In genomic region chr13:110642291-110642981, GRCh38 we compare ENCODE assay signal across 2 cellular contexts.
TF ChIP-seq lines count a peak whose summit lies in the region.

No MANE protein-coding gene starts in this region.

TF ChIP-seq in HepG2, 621 proteins besides CTCF, POLR2A, EP300 and RAD21:
- no peak for TF ChIP-seq ZBTB25 (CRISPR knock-in tag; IDR thresholded peaks at IDR 0.05)
- no peak for TF ChIP-seq HMG20B (CRISPR knock-in tag; conservative IDR thresholded peaks at IDR 0.05)
- no peak for TF ChIP-seq ZNF619 (CRISPR knock-in tag; IDR thresholded peaks at IDR 0.05)
- TF ChIP-seq AGO2 (optimal IDR thresholded peaks at IDR 0.05; ENCODE audit: low read depth, low read length), result peak; percentile 86
- no peak for TF ChIP-seq MEIS2 (CRISPR knock-in tag; IDR thresholded peaks at IDR 0.05)
- TF ChIP-seq ZKSCAN1 (IDR thresholded peaks at IDR 0.05; ENCODE audit: low read length), result no peak
- TF ChIP-seq RNF219 (CRISPR knock-in tag; IDR thresholded peaks at IDR 0.05), result no peak

TF ChIP-seq in H1, 55 proteins besides CTCF, POLR2A, EP300 and RAD21:
- TF ChIP-seq RFX5 (IDR thresholded peaks at IDR 0.05; ENCODE audit: borderline replicate concordance, low read depth, low read length) (no peak), CREB1 (IDR thresholded peaks at IDR 0.05) (no peak), YY1 (IDR thresholded peaks at IDR 0.05; ENCODE audit: low read depth, low read length) (no peak), TBP (IDR thresholded peaks at IDR 0.05; ENCODE audit: low read depth, low read length) (no peak), ATF2 (IDR thresholded peaks at IDR 0.05; ENCODE audit: low read length) (no peak), SIX5 (IDR thresholded peaks at IDR 0.05; ENCODE audit: low read depth, low read length) (no peak), POLR2AphosphoS5 (IDR thresholded peaks at IDR 0.05; ENCODE audit: low read depth, low read length) (peak; percentile 23; the same call in 1 of the 2 replicates), MAX (IDR thresholded peaks at IDR 0.05) (no peak)
TF ChIP-seq in H1: peak in this region for 1.
